In genomic region chr1:29017235-29017634, GRCh38 we compare ENCODE assay signal across 22 cellular contexts.
"Had no signal": no experiment of that assay in that cellular context is flagged by ENCODE, and none has a peak within 500 bp of the region (broad histone marks: within the 10 kb centered on the region; RNA-seq: fewer than 3 reads in every experiment).

No MANE protein-coding gene starts in this region.

- H3K27me3 Mint-ChIP-seq: naive B cell, type B pancreatic cell had no signal

- H3K4me1 ChIP-seq: gastrocnemius medialis, psoas muscle, sigmoid colon, thyroid gland had no signal

- FAIRE-seq: kidney had no signal

- DNase-seq: gastrocnemius medialis; head of caudate nucleus; kidney; mesenchymal stem cell; mucosa of descending colon; naive B cell; occipital lobe; ovary; posterior cingulate gyrus; psoas muscle; right cardiac atrium; sigmoid colon; stimulated activated CD4-positive, alpha-beta T cell treated with anti-CD3 and anti-CD28 coated beads, Interleukin-2, amount 100 ng/mL, for 24 hours; stimulated activated CD4-positive, alpha-beta T cell treated with anti-CD3 and anti-CD28 coated beads, Interleukin-4, amount 100 ng/mL, for 24 hours; stimulated activated naive CD4-positive, alpha-beta T cell treated with Interleukin-2 at 50 U/mL for 16 hours; stomach; thyroid gland had no signal

- H3K9me3 Mint-ChIP-seq: mesothelial cell of epicardium; naive B cell; stimulated activated effector memory CD8-positive, alpha-beta T cell treated with anti-CD3 and anti-CD28 coated beads, Interleukin-12 subunit alpha, Interleukin-12 subunit beta, amount 100 ng/mL, for 72 hours; type B pancreatic cell had no signal

- H3K36me3 ChIP-seq: gastrocnemius medialis, ovary, thyroid gland had no signal

- H3K27me3 ChIP-seq: gastrocnemius medialis, ovary, sigmoid colon, stomach, thyroid gland had no signal

- H3K27ac ChIP-seq: coronary artery, gastrocnemius medialis, ovary, psoas muscle, sigmoid colon, stomach, thyroid gland had no signal

- H3K4me3 ChIP-seq: coronary artery, gastrocnemius medialis, mucosa of descending colon, ovary, psoas muscle, sigmoid colon, stomach, thyroid gland had no signal

- H3K4me3 Mint-ChIP-seq: mesothelial cell of epicardium; naive B cell; stimulated activated effector memory CD8-positive, alpha-beta T cell treated with anti-CD3 and anti-CD28 coated beads, Interleukin-12 subunit alpha, Interleukin-12 subunit beta, amount 100 ng/mL, for 72 hours; type B pancreatic cell had no signal

- H3K27ac Mint-ChIP-seq: mesothelial cell of epicardium, type B pancreatic cell had no signal

- ATAC-seq: gastrocnemius medialis; left lobe of liver; mucosa of descending colon; psoas muscle; right cardiac atrium; stimulated activated effector memory CD8-positive, alpha-beta T cell treated with anti-CD3 and anti-CD28 coated beads, Interleukin-12 subunit alpha, Interleukin-12 subunit beta, amount 100 ng/mL, for 72 hours had no signal

- H3K4me1 Mint-ChIP-seq: mesothelial cell of epicardium had no signal

- H3K9me3 ChIP-seq: gastrocnemius medialis, mucosa of descending colon, ovary, psoas muscle, sigmoid colon, stomach, thyroid gland had no signal
